Comparison of ENCODE assay signal across 8 cellular contexts in the genomic region with DNA sequence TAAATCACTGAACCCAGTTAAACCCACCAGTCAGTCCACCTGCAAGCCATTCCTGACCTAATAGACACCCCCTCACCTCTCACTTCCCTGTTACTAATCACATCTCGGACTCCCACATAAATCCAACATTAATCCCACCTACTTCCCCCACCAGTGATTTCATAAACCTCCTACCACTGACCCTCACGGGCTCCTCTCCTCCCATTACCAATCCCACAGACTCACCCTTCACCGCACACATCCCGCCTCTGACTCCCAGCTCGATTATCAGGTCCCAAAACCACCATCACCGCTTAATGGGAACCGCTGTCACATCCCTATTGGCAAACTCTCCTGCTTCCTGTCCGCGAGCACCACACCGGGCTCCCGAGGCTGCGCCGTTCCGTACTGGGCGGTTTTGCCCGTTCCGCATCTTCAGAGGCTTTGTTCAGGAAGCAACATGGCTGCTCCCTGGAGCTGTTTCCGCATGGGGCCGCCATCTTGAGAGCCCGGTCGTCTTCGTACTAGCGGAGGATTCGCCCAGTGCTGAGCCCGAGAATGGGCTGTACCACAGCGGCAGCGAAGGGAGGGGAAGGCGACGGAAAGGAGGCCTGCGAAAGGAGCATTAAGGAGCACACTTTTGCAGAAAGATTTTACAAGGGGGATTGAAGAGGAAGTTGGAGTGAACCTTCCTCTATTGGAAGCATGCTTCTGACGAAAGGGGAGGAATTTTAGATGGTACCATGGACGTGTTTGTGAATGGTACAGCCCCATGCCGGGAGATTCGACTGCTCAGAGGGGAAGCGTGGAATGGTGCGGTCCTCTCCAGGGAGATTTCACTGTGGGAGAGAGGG. TPM values are rescaled to one million over a fixed set of nuclear protein-coding genes. Genes with fewer than 3 reads are reported as not detected.
DNase-seq lines count a peak whose midpoint lies in the region; ATAC-seq lines count a peak whose summit lies in the region.

ZNF300 (minus strand) TSS at position 502 of the 833 bp plus-strand sequence. CDS start 1,825 bp downstream, outside the sequence.

- no peak within 1 kb of the TSS for H3K14ac ChIP-seq in mesenchymal stem cell (ENCODE audit: low read length in 2 of 2)

- H3K4me1 ChIP-seq in mesenchymal stem cell (ENCODE audit: control insufficient read depth, insufficient read depth, low read depth, low read length), result no peaks in the 10 kb centered on the region

- peak within 1 kb of the TSS; percentile 71 for H2BK120ac ChIP-seq in mesenchymal stem cell (ENCODE audit: low read depth, low read length)

- peak within 1 kb of the TSS; percentile 98 for H3K9ac ChIP-seq in mesenchymal stem cell (ENCODE audit: low read length)

- peaks cover 89% of the 10 kb centered on the region for H3K9me3 ChIP-seq in mesenchymal stem cell (ENCODE audit: control insufficient read depth, low read length)

- H3K36me3 ChIP-seq in mesenchymal stem cell (ENCODE audit: control insufficient read depth in 1 of 2, insufficient read depth in 2 of 2, low read depth in 1 of 2, low read length in 2 of 2), result peaks cover 0 to 21% of the 10 kb centered on the region in 2 experiments

- H4K91ac ChIP-seq in mesenchymal stem cell (ENCODE audit: low read length), result peak within 1 kb of the TSS; percentile 94

- peak within 1 kb of the TSS; percentile 1 for H2AFZ ChIP-seq in mesenchymal stem cell (ENCODE audit: low read depth, low read length)

- peak within 1 kb of the TSS; percentile 92 for H4K8ac ChIP-seq in mesenchymal stem cell (ENCODE audit: low read length)

- no peak within 1 kb of the TSS for H2AK5ac ChIP-seq in mesenchymal stem cell (ENCODE audit: low read length, severe bottlenecking)

- peak within 1 kb of the TSS; percentile 65 to 86 for H3K4ac ChIP-seq in mesenchymal stem cell (ENCODE audit: low read depth in 1 of 2, low read length in 2 of 2)

- H2BK12ac ChIP-seq in mesenchymal stem cell (ENCODE audit: low read length in 2 of 2), result peak within 1 kb of the TSS in 1 of 2 experiments; percentile 80

- peak within 1 kb of the TSS; percentile 86 for H3K27ac ChIP-seq in mesenchymal stem cell (ENCODE audit: low read length, poor library complexity, severe bottlenecking)

- no peak within 1 kb of the TSS for H3K23ac ChIP-seq in mesenchymal stem cell (ENCODE audit: low read length in 2 of 2)

- peak within 1 kb of the TSS; percentile 9 for H3K4me2 ChIP-seq in mesenchymal stem cell (ENCODE audit: low read length, poor library complexity, severe bottlenecking)

- DNase-seq in NCI-H345 treated with DMSO at 0.1 percent for 48 hours (lab: John Stamatoyannopoulos, UW; ENCODE audit: unreplicated experiment), result peak; percentile 8
- peak; percentile 18 for DNase-seq in activated T-cell treated with anti-CD3 and anti-CD28 coated beads for 24 hours (ENCODE audit: low read depth)
- peak; percentile 72 for DNase-seq in epidermal melanocyte (ENCODE audit: insufficient read length, low spot score)
- DNase-seq in mesenchymal stem cell, result peak; percentile 95
- DNase-seq in stimulated activated CD4-positive, alpha-beta T cell treated with anti-CD3 and anti-CD28 coated beads, TNF-alpha, amount 100 ng/mL, for 4 hours (ENCODE audit: low read depth in 3 of 3), result peak; percentile 5 to 32 (median 7)
- DNase-seq in cortex of kidney (lab: John Stamatoyannopoulos, UW), result no peak

- peak within 1 kb of the TSS; percentile 55 to 95 for H3K18ac ChIP-seq in mesenchymal stem cell (ENCODE audit: low read depth in 1 of 2, low read length in 2 of 2)

- H2BK5ac ChIP-seq in mesenchymal stem cell (ENCODE audit: low read depth, low read length, poor library complexity, severe bottlenecking), result peak within 1 kb of the TSS; percentile 66

- WGBS in mesenchymal stem cell, result 2% methylated on average over 36 of the region's 36 CpGs

- ATAC-seq in GM21390 (IDR thresholded peaks at IDR 0.05; ENCODE audit: unreplicated experiment), result peak; percentile 71
- ATAC-seq in GM21825 (IDR thresholded peaks at IDR 0.05; ENCODE audit: unreplicated experiment), result no peak

- no peaks in the 10 kb centered on the region for H3K27me3 ChIP-seq in mesenchymal stem cell (ENCODE audit: control insufficient read depth in 1 of 2, insufficient read depth in 1 of 2, low read length in 2 of 2)

- peak within 1 kb of the TSS; percentile 54 to 85 for H3K4me3 ChIP-seq in mesenchymal stem cell (ENCODE audit: insufficient read depth in 1 of 2, low read depth in 1 of 2, low read length in 2 of 2)

- H2BK15ac ChIP-seq in mesenchymal stem cell (ENCODE audit: low read depth, poor library complexity, severe bottlenecking), result peak within 1 kb of the TSS; percentile 49

- peaks cover 7% of the 10 kb centered on the region for H3K79me1 ChIP-seq in mesenchymal stem cell (replicated peaks; ENCODE audit: low read length, poor library complexity, severe bottlenecking)

RNA-seq across cellular contexts. Expression of gene ZNF300, which starts in this region (rescaled TPM):
- polyA plus RNA-seq in mesenchymal stem cell (2013, experiment 1 of 2), result 4.7 TPM
- polyA plus RNA-seq in mesenchymal stem cell (2013, experiment 2 of 2), result 4.5 TPM
